Comparison of ENCODE assay signal across 1 cellular context in the genomic region with DNA sequence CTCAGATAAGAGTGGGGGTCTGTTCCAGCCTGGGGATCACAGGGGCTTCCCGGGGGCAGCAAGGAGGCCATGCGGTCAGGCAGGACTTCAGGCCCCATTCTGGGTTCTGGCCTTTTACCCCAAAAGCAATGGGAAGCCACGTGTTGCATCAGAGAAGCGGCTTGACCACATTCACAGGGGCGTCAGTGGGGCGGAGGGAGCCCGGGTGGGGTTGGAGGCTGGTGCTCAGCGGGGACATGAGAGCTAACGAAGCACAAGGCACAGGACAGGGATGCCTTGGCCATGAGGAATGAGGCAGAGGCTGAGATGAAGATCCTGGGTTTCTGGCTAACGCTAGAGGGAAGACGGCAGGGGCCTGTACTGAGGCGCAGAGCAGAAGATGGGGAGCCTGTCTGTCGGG.
TF ChIP-seq lines count a peak whose summit lies in the region.

No MANE protein-coding gene starts in this region.

TF ChIP-seq in K562, 482 proteins besides CTCF, POLR2A, EP300 and RAD21:
- no peak for TF ChIP-seq CREBBP (IDR thresholded peaks at IDR 0.05; ENCODE audit: low read depth, low read length)
- no peak for TF ChIP-seq ZZZ3 (IDR thresholded peaks at IDR 0.05)
- no peak for TF ChIP-seq CEBPG (CRISPR knock-in tag; IDR thresholded peaks at IDR 0.05)
- TF ChIP-seq CEBPG (tag; conservative IDR thresholded peaks at IDR 0.05 in 1 of 2, IDR thresholded peaks at IDR 0.05 in 1 of 2): no peak
- TF ChIP-seq POLR2G (IDR thresholded peaks at IDR 0.05; ENCODE audit: low read depth, low read length): peak; percentile 63
- TF ChIP-seq, protein P1, sequence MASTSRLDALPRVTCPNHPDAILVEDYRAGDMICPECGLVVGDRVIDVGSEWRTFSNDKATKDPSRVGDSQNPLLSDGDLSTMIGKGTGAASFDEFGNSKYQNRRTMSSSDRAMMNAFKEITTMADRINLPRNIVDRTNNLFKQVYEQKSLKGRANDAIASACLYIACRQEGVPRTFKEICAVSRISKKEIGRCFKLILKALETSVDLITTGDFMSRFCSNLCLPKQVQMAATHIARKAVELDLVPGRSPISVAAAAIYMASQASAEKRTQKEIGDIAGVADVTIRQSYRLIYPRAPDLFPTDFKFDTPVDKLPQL (IDR thresholded peaks at IDR 0.05; ENCODE audit: extremely low read depth, insufficient read length): no peak
- TF ChIP-seq SAFB (IDR thresholded peaks at IDR 0.05; ENCODE audit: borderline replicate concordance, low read depth, low read length): no peak
- TF ChIP-seq ZNF133 (CRISPR knock-in tag; IDR thresholded peaks at IDR 0.05): no peak
- no peak for TF ChIP-seq EP400 (IDR thresholded peaks at IDR 0.05)
- no peak for TF ChIP-seq NR2C2 (CRISPR knock-in tag; IDR thresholded peaks at IDR 0.05)
- no peak for TF ChIP-seq NR2C2 (tag; IDR thresholded peaks at IDR 0.05)
- TF ChIP-seq, protein P2, sequence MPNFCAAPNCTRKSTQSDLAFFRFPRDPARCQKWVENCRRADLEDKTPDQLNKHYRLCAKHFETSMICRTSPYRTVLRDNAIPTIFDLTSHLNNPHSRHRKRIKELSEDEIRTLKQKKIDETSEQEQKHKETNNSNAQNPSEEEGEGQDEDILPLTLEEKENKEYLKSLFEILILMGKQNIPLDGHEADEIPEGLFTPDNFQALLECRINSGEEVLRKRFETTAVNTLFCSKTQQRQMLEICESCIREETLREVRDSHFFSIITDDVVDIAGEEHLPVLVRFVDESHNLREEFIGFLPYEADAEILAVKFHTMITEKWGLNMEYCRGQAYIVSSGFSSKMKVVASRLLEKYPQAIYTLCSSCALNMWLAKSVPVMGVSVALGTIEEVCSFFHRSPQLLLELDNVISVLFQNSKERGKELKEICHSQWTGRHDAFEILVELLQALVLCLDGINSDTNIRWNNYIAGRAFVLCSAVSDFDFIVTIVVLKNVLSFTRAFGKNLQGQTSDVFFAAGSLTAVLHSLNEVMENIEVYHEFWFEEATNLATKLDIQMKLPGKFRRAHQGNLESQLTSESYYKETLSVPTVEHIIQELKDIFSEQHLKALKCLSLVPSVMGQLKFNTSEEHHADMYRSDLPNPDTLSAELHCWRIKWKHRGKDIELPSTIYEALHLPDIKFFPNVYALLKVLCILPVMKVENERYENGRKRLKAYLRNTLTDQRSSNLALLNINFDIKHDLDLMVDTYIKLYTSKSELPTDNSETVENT (CRISPR knock-in tag; IDR thresholded peaks at IDR 0.05): no peak
- TF ChIP-seq, protein P3, sequence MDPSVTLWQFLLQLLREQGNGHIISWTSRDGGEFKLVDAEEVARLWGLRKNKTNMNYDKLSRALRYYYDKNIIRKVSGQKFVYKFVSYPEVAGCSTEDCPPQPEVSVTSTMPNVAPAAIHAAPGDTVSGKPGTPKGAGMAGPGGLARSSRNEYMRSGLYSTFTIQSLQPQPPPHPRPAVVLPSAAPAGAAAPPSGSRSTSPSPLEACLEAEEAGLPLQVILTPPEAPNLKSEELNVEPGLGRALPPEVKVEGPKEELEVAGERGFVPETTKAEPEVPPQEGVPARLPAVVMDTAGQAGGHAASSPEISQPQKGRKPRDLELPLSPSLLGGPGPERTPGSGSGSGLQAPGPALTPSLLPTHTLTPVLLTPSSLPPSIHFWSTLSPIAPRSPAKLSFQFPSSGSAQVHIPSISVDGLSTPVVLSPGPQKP (CRISPR knock-in tag; IDR thresholded peaks at IDR 0.05): no peak
- no peak for TF ChIP-seq DNMT1 (IDR thresholded peaks at IDR 0.05)
- peak; percentile 47; the same call in 1 of the 2 replicates for TF ChIP-seq RBFOX2 (IDR thresholded peaks at IDR 0.05; ENCODE audit: low read depth, low read length)
- no peak for TF ChIP-seq HSF4 (CRISPR knock-in tag; IDR thresholded peaks at IDR 0.05; ENCODE audit: borderline replicate concordance)
